ENCODE assay signal across 8 cellular contexts in the genomic region with DNA sequence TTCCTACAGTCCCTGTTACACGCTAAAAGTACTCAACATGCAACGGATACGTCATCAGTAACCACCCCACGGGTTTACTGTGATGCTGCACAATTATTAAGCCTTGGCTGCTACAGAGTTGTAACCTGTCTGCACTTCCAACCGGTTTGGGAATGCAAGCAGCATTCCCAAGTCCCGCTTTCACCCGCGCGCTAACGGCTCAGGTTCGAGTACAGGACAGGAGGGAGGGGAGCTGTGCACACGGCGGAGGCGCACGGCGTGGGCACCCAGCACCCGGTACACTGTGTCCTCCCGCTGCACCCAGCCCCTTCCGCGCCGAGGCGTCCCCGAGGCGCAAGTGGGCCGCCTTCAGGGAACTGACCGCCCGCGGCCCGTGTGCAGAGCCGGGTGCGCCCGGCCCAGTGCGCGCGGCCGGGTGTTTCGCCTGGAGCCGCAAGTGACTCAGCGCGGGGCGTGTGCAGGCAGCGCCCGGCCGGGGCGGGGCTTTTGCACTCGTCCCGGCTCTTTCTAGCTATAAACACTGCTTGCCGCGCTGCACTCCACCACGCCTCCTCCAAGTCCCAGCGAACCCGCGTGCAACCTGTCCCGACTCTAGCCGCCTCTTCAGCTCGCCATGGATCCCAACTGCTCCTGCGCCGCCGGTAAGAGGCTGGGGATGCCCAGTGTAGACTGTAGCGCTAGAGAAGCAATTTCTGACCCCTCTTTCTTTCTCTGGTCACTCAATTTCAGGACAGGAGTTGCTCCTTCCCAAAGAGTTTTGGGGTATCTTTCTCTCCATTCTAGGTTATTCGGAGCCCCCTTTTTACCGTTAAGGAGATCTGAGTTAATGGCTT. TPM values are rescaled to one million over a fixed set of nuclear protein-coding genes. Genes with fewer than 3 reads are reported as not detected.
DNase-seq lines count a peak whose midpoint lies in the region; ATAC-seq, FAIRE-seq and TF ChIP-seq lines count a peak whose summit lies in the region.

A gene (plus strand): TSS at position 542 of the 833 bp plus-strand sequence. CDS start 72 bp downstream, at position 614.

- peak within 1 kb of the TSS; percentile 79 for H3K9ac ChIP-seq in HepG2 (ENCODE audit: insufficient read depth, low read depth, low read length)

- H3K4me1 ChIP-seq in HepG2 (ENCODE audit: insufficient read depth, low read length): peaks cover 72% of the 10 kb centered on the region

- peak within 1 kb of the TSS; percentile 75 to 84 (median 78) for H3K4me3 ChIP-seq in HepG2 (replicated peaks in 1 of 3; ENCODE audit: insufficient read depth in 1 of 3, low read depth in 2 of 3, low read length in 3 of 3)

- POLR2A ChIA-PET in HepG2 (lab: Yijun Ruan, JAX): interaction anchor here (0.7 to 5.3 kb wide), 16 partner anchors 14 to 396 kb away, joined by 3 to 83 read pairs (median 4); a partner anchor contains a TSS

- under 1% methylated on average over 34 of the region's 62 CpGs for WGBS in HepG2 (ENCODE audit: low lambda C conversion rate)

- peak in 1 of 2 experiments; percentile 22; a peak in 2 of 4 replicates for TF ChIP-seq EP300 in HepG2 (IDR thresholded peaks at IDR 0.05; ENCODE audit: low read depth in 2 of 2, low read length in 2 of 2)
- peak; percentile 48; the same call in 1 of the 2 replicates for TF ChIP-seq EP300 in HepG2 (CRISPR knock-in tag; IDR thresholded peaks at IDR 0.05; ENCODE audit: borderline replicate concordance)

- BruUV-seq in HepG2 (replicated peaks; lab: Mats Ljungman, UMichigan): no TSS peak

- H3K27me3 ChIP-seq in HepG2 (ENCODE audit: control insufficient read depth in 1 of 2, insufficient read depth in 2 of 2, low read length in 2 of 2): no peaks in the 10 kb centered on the region; a peak in 1 of 5 replicates

- no peaks in the 10 kb centered on the region for H4K20me1 ChIP-seq in HepG2 (ENCODE audit: insufficient read depth, low read length)

- no peak within 1 kb of the TSS for H2AFZ ChIP-seq in HepG2 (ENCODE audit: low read length)

- DNase-seq in C1 segment of cervical spinal cord (lab: John Stamatoyannopoulos, UW): peak in 13 of 14 donors; percentile 50 to 93 (median 78)
- DNase-seq in NCI-H526 (lab: John Stamatoyannopoulos, UW): peak; percentile 84 to 95
- DNase-seq in activated CD4-positive, alpha-beta T cell treated with anti-CD3 and anti-CD28 coated beads, Interleukin-2, amount 50 U/mL, for 24 hours (ENCODE audit: low read depth in 1 of 2, low spot score in 1 of 2): peak; percentile 70 to 88
- peak; percentile 95 for DNase-seq in dedifferentiated amniotic fluid mesenchymal stem cell (ENCODE audit: extremely low spot score)
- peak; percentile 94 for DNase-seq in HepG2 (ENCODE audit: low spot score)
- DNase-seq in stimulated activated CD4-positive, alpha-beta T cell treated with anti-CD3 and anti-CD28 coated beads, Interleukin-4, amount 100 ng/mL, for 1 hour: peak; percentile 92

- in situ Hi-C loops in HepG2 (cut with HindIII; ENCODE audit: extremely low pct_ligation_motif_present, low pct_unique_long_range_greater_than_20kb): no loop called here

- peak within 1 kb of the TSS; percentile 93 for H3K27ac ChIP-seq in HepG2 (ENCODE audit: extremely low read length, insufficient read depth, low read length)

- H3K9me3 ChIP-seq in HepG2 (ENCODE audit: low read length): no peaks in the 10 kb centered on the region

- TF ChIP-seq POLR2A in HepG2 (IDR thresholded peaks at IDR 0.05; ENCODE audit: insufficient read depth in 1 of 2, low read depth in 2 of 2, low read length in 2 of 2): peak; percentile 87 to 89

- peak; percentile 23 for TF ChIP-seq CTCF in HepG2 (CRISPR knock-in tag; IDR thresholded peaks at IDR 0.05)

- ATAC-seq in GM19328 (IDR thresholded peaks at IDR 0.05; ENCODE audit: unreplicated experiment) (peak; percentile 82), HG03469 (IDR thresholded peaks at IDR 0.05; ENCODE audit: unreplicated experiment) (peak; percentile 81), HepG2 (peak; percentile 76)

- intact Hi-C loops in HepG2 (cut with micrococcal nuclease; ENCODE audit: unreplicated experiment): loop anchor here (2.0 to 10.0 kb wide), 3 partner anchors 19 to 257 kb away; a partner anchor contains a TSS

- FAIRE-seq in HepG2 (lab: Jason Lieb, UNC): peak; percentile 26

- H3K79me2 ChIP-seq in HepG2 (ENCODE audit: insufficient read depth, low read length): no peaks in the 10 kb centered on the region

- H3K4me2 ChIP-seq in HepG2 (ENCODE audit: low read depth, low read length): peak within 1 kb of the TSS; percentile 91

- TF ChIP-seq RAD21 in HepG2 (CRISPR knock-in tag; IDR thresholded peaks at IDR 0.05): peak; percentile 73

- H3K36me3 ChIP-seq in HepG2 (replicated peaks in 1 of 2; ENCODE audit: control insufficient read depth in 1 of 2, insufficient read depth in 2 of 2, low read length in 2 of 2): no peaks in the 10 kb centered on the region

- CTCF ChIA-PET in HepG2 (lab: Yijun Ruan, JAX; ENCODE audit: low intra/inter-chr PET ratio, low total read pairs): no interaction called here

TF ChIP-seq in HepG2, 621 proteins besides CTCF, POLR2A, EP300 and RAD21 (continues in another document):
- TF ChIP-seq ZNF781 (CRISPR knock-in tag; IDR thresholded peaks at IDR 0.05; ENCODE audit: borderline replicate concordance, not compliant biosample characterization) (no peak), KDM3A (CRISPR knock-in tag; IDR thresholded peaks at IDR 0.05; ENCODE audit: low read depth) (peak; percentile 56; the same call in 1 of the 2 replicates), RNF2 (conservative IDR thresholded peaks at IDR 0.05; ENCODE audit: low read depth) (peak; percentile 54; the same call in 1 of the 2 replicates), ZNF441 (CRISPR knock-in tag; IDR thresholded peaks at IDR 0.05; ENCODE audit: borderline replicate concordance) (peak; percentile 70; the same call in 1 of the 2 replicates), GLI4 (CRISPR knock-in tag; IDR thresholded peaks at IDR 0.05; ENCODE audit: borderline replicate concordance) (no peak; the same call in 1 of the 2 replicates), ZSCAN30 (CRISPR knock-in tag; IDR thresholded peaks at IDR 0.05) (no peak), SNRNP70 (IDR thresholded peaks at IDR 0.05; ENCODE audit: low read depth, low read length) (no peak), ZSCAN9 (CRISPR knock-in tag; IDR thresholded peaks at IDR 0.05; ENCODE audit: borderline replicate concordance) (peak; percentile 24; the same call in 1 of the 2 replicates), NR2C2 (CRISPR knock-in tag; IDR thresholded peaks at IDR 0.05; ENCODE audit: borderline replicate concordance) (no peak), HNRNPK (IDR thresholded peaks at IDR 0.05; ENCODE audit: low read depth, low read length, poor library complexity, severe bottlenecking) (peak; percentile 55), REL (CRISPR knock-in tag; conservative IDR thresholded peaks at IDR 0.05) (0 out of 2 replicates have a peak, but pooled peaks have one; percentile 32), ZFYVE20 (CRISPR knock-in tag; IDR thresholded peaks at IDR 0.05; ENCODE audit: borderline replicate concordance, low read depth) (no peak)
- TF ChIP-seq, protein P1, sequence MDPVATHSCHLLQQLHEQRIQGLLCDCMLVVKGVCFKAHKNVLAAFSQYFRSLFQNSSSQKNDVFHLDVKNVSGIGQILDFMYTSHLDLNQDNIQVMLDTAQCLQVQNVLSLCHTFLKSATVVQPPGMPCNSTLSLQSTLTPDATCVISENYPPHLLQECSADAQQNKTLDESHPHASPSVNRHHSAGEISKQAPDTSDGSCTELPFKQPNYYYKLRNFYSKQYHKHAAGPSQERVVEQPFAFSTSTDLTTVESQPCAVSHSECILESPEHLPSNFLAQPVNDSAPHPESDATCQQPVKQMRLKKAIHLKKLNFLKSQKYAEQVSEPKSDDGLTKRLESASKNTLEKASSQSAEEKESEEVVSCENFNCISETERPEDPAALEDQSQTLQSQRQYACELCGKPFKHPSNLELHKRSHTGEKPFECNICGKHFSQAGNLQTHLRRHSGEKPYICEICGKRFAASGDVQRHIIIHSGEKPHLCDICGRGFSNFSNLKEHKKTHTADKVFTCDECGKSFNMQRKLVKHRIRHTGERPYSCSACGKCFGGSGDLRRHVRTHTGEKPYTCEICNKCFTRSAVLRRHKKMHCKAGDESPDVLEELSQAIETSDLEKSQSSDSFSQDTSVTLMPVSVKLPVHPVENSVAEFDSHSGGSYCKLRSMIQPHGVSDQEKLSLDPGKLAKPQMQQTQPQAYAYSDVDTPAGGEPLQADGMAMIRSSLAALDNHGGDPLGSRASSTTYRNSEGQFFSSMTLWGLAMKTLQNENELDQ (CRISPR knock-in tag; IDR thresholded peaks at IDR 0.05; ENCODE audit: borderline replicate concordance): no peak

RNA-seq across cellular contexts. Expression of the gene that starts here (rescaled TPM):
- total RNA-seq in HepG2 (2016; rRNA removed; fragmentation: Illumina TruSeq; extraction: Trizol): 371 and 409 TPM in 2 replicates
- 157 and 189 TPM in 2 replicates for total RNA-seq in HepG2 (2016; cell fraction: cytosol; rRNA removed; fragmentation: Illumina TruSeq; extraction: Trizol; ENCODE audit: low read depth)
- 352 and 408 TPM in 2 replicates for total RNA-seq in HepG2 (2016; cell fraction: insoluble cytoplasmic fraction; rRNA removed; fragmentation: Illumina TruSeq; extraction: Trizol)
- total RNA-seq in HepG2 (2016; cell fraction: membrane; rRNA removed; fragmentation: Illumina TruSeq; extraction: Trizol): 229 and 245 TPM in 2 replicates
- total RNA-seq in HepG2 (2016; cell fraction: nucleus; rRNA removed; fragmentation: Illumina TruSeq; extraction: Trizol): 163 and 193 TPM in 2 replicates
- 115 and 135 TPM in 2 replicates for polyA plus RNA-seq in HepG2 (2011; rRNA removed)
- 73.7 and 154 TPM in 2 replicates for polyA plus RNA-seq in HepG2 (2011; cell fraction: cytosol; rRNA removed)
- polyA plus RNA-seq in HepG2 (2011; cell fraction: nucleus; rRNA removed): 59.7 and 92.9 TPM in 2 replicates
- polyA plus RNA-seq in HepG2 (2012): 238 and 414 TPM in 2 replicates
- polyA plus RNA-seq in HepG2 (2016; cell fraction: cytosol; fragmentation: Illumina TruSeq; extraction: Trizol; ENCODE audit: low read depth): 372 and 462 TPM in 2 replicates
- 827 and 1,007 TPM in 2 replicates for polyA plus RNA-seq in HepG2 (2016; cell fraction: insoluble cytoplasmic fraction; fragmentation: Illumina TruSeq; extraction: Trizol; ENCODE audit: low read depth)
- 520 and 590 TPM in 2 replicates for polyA plus RNA-seq in HepG2 (2016; cell fraction: membrane; fragmentation: Illumina TruSeq; extraction: Trizol; ENCODE audit: low read depth)
- polyA plus RNA-seq in HepG2 (2016; cell fraction: nucleus; fragmentation: Illumina TruSeq; extraction: Trizol; ENCODE audit: insufficient read depth, low read depth): 496 and 540 TPM in 2 replicates
- 32.0 and 145 TPM in 2 replicates for polyA minus RNA-seq in HepG2 (2011; rRNA and poly(A)+ RNA removed; ENCODE audit: low replicate concordance)
- 123 and 174 TPM in 2 replicates for polyA minus RNA-seq in HepG2 (2011; cell fraction: cytosol; rRNA and poly(A)+ RNA removed)
- 12.1 and 19.8 TPM in 2 replicates for polyA minus RNA-seq in HepG2 (2011; cell fraction: nucleus; rRNA and poly(A)+ RNA removed)

Comparison
In these comparisons a context has a peak if more than half of its experiments do, and no peak if none do; other contexts are left out.
1. Peak in every context shown above with its lines: DNase-seq, ATAC-seq, H3K4me3 ChIP-seq and H3K27ac ChIP-seq.